Comparison of ENCODE assay signal across 1 cellular context in genomic region chr14:24343795-24344660, GRCh38.
TF ChIP-seq lines count a peak whose summit lies in the region.

No MANE protein-coding gene starts in this region.

TF ChIP-seq in HepG2, 621 proteins besides CTCF, POLR2A, EP300 and RAD21 (continued from another document and continues in another):
- TF ChIP-seq CREB3 (CRISPR knock-in tag; IDR thresholded peaks at IDR 0.05) (no peak), NR2C2 (CRISPR knock-in tag; IDR thresholded peaks at IDR 0.05; ENCODE audit: borderline replicate concordance) (no peak), ZKSCAN8 (CRISPR knock-in tag; IDR thresholded peaks at IDR 0.05; ENCODE audit: borderline replicate concordance) (peak; percentile 62; the same call in 1 of the 2 replicates), GFI1 (CRISPR knock-in tag; IDR thresholded peaks at IDR 0.05; ENCODE audit: borderline replicate concordance) (no peak), ARNT2 (CRISPR knock-in tag; IDR thresholded peaks at IDR 0.05; ENCODE audit: low read depth) (no peak), BATF2 (CRISPR knock-in tag; IDR thresholded peaks at IDR 0.05) (no peak), TCF7 (IDR thresholded peaks at IDR 0.05; ENCODE audit: low read depth) (no peak), HNF4G (IDR thresholded peaks at IDR 0.05; ENCODE audit: borderline replicate concordance, low read depth, low read length) (peak; percentile 78), HNF4G (CRISPR knock-in tag; IDR thresholded peaks at IDR 0.05; ENCODE audit: borderline replicate concordance, low read depth) (peak; percentile 63; the same call in 1 of the 2 replicates), ZNF552 (CRISPR knock-in tag; IDR thresholded peaks at IDR 0.05; ENCODE audit: borderline replicate concordance) (no peak), DMTF1 (CRISPR knock-in tag; IDR thresholded peaks at IDR 0.05) (no peak), ZBED4 (CRISPR knock-in tag; IDR thresholded peaks at IDR 0.05; ENCODE audit: borderline replicate concordance) (no peak; the same call in 1 of the 2 replicates), NFIC (IDR thresholded peaks at IDR 0.05; ENCODE audit: low read length) (no peak), SIN3A (IDR thresholded peaks at IDR 0.05; ENCODE audit: borderline replicate concordance, low read depth, low read length) (no peak), ZNF800 (CRISPR knock-in tag; IDR thresholded peaks at IDR 0.05) (no peak), ZNF30 (CRISPR knock-in tag; IDR thresholded peaks at IDR 0.05) (no peak), HMG20A (CRISPR knock-in tag; IDR thresholded peaks at IDR 0.05; ENCODE audit: borderline replicate concordance) (peak; percentile 36; the same call in 1 of the 2 replicates), ZNF282 (IDR thresholded peaks at IDR 0.05; ENCODE audit: partially characterized antibody) (no peak), TFAP4 (IDR thresholded peaks at IDR 0.05; ENCODE audit: borderline replicate concordance, low read depth) (peak; percentile 38; the same call in 1 of the 2 replicates), FOXK1 (CRISPR knock-in tag; IDR thresholded peaks at IDR 0.05; ENCODE audit: borderline replicate concordance, low read depth) (peak; percentile 61; the same call in 1 of the 2 replicates), ZBTB10 (CRISPR knock-in tag; IDR thresholded peaks at IDR 0.05; ENCODE audit: borderline replicate concordance) (no peak), ZFP41 (CRISPR knock-in tag; IDR thresholded peaks at IDR 0.05; ENCODE audit: borderline replicate concordance) (0 out of 2 replicates have a peak, but pooled peaks have one; percentile 35), SP5 (CRISPR knock-in tag; IDR thresholded peaks at IDR 0.05; ENCODE audit: borderline replicate concordance, low read depth) (no peak), HOXA5 (CRISPR knock-in tag; IDR thresholded peaks at IDR 0.05) (no peak), ETS1 (CRISPR knock-in tag; IDR thresholded peaks at IDR 0.05) (no peak), BRD4 (CRISPR knock-in tag; IDR thresholded peaks at IDR 0.05) (no peak), SMC3 (IDR thresholded peaks at IDR 0.05; ENCODE audit: low read length) (peak; percentile 29; the same call in 1 of the 2 replicates), SKIL (CRISPR knock-in tag; IDR thresholded peaks at IDR 0.05; ENCODE audit: borderline replicate concordance) (no peak), HINFP (CRISPR knock-in tag; IDR thresholded peaks at IDR 0.05; ENCODE audit: low read depth) (no peak), SP1 (IDR thresholded peaks at IDR 0.05) (no peak), SP1 (CRISPR knock-in tag; IDR thresholded peaks at IDR 0.05) (no peak), RFXANK (CRISPR knock-in tag; IDR thresholded peaks at IDR 0.05) (no peak), MAFF (IDR thresholded peaks at IDR 0.05; ENCODE audit: low read depth, low read length) (no peak), ZNF83 (CRISPR knock-in tag; IDR thresholded peaks at IDR 0.05; ENCODE audit: borderline replicate concordance) (no peak), FOXP1 (IDR thresholded peaks at IDR 0.05) (no peak), FOXP1 (CRISPR knock-in tag; IDR thresholded peaks at IDR 0.05) (peak; percentile 46; the same call in 1 of the 2 replicates), STAG1 (CRISPR knock-in tag; IDR thresholded peaks at IDR 0.05) (no peak), ZNF790 (CRISPR knock-in tag; IDR thresholded peaks at IDR 0.05; ENCODE audit: borderline replicate concordance) (no peak), RXRA (CRISPR knock-in tag; IDR thresholded peaks at IDR 0.05) (no peak; the same call in 1 of the 2 replicates), PCBP2 (optimal IDR thresholded peaks at IDR 0.05; ENCODE audit: low read depth, low read length, poor library complexity, severe bottlenecking) (no peak), CBX2 (IDR thresholded peaks at IDR 0.05; ENCODE audit: low read depth, low read length) (no peak), CBX2 (CRISPR knock-in tag; IDR thresholded peaks at IDR 0.05; ENCODE audit: low read depth) (no peak), MTA1 (CRISPR knock-in tag; IDR thresholded peaks at IDR 0.05; ENCODE audit: borderline replicate concordance) (no peak; the same call in 1 of the 2 replicates)
